ENCODE assay signal across 25 cellular contexts in genomic region chr7:74193054-74193453, GRCh38. TPM values are rescaled to one million over a fixed set of nuclear protein-coding genes. Genes with fewer than 3 reads are reported as not detected.
A peak's percentile ranks its signal among the peaks of the same experiment; 100 is the strongest.
DNase-seq lines count a peak whose midpoint lies in the region; FAIRE-seq and TF ChIP-seq lines count a peak whose summit lies in the region.
"Had no signal": no experiment of that assay in that cellular context is flagged by ENCODE, and none has a peak within 500 bp of the region (broad histone marks: within the 10 kb centered on the region; RNA-seq: fewer than 3 reads in every experiment).

No MANE protein-coding gene starts in this region.

- 79% methylated on average over 8 of the region's 8 CpGs for WGBS in prostate gland

- no peak for TF ChIP-seq CTCF in endothelial cell of umbilical vein (IDR thresholded peaks at IDR 0.05; ENCODE audit: extremely low read depth in 1 of 2, insufficient read depth in 1 of 2, low read depth in 1 of 2, low read length in 2 of 2)
- no peak for TF ChIP-seq CTCF in OCI-LY7 (conservative IDR thresholded peaks at IDR 0.05; ENCODE audit: low read length)
- no peak for TF ChIP-seq CTCF in prostate gland (IDR thresholded peaks at IDR 0.05)

- H3K9ac ChIP-seq in endothelial cell of umbilical vein (replicated peaks; ENCODE audit: extremely low read depth, insufficient read depth, low read length): no peak overlapping the region

- DNase-seq in DMS53 (lab: John Stamatoyannopoulos, UW) (peak; percentile 83), NCI-H1417 treated with DMSO at 0.1 percent for 48 hours (lab: John Stamatoyannopoulos, UW) (peak; percentile 64), NCI-H510A treated with DMSO at 0.1 percent for 48 hours (lab: John Stamatoyannopoulos, UW) (peak; percentile 71), endothelial cell of umbilical vein (ENCODE audit: low read depth, low spot score) (no peak), OCI-LY7 (ENCODE audit: low spot score) (no peak), prostate gland (ENCODE audit: low spot score) (no peak)
- no peak for DNase-seq in stimulated activated naive CD4-positive, alpha-beta T cell (lab: John Stamatoyannopoulos, UW)
- DNase-seq: activated CD4-positive, alpha-beta T cell treated with anti-CD3 and anti-CD28 coated beads, Interleukin-2, amount 50 U/mL, for 4 hours; activated naive CD4-positive, alpha-beta T cell treated with anti-CD3 and anti-CD28 coated beads for 36 hours; CD4-positive, alpha-beta memory T cell; DMS153; gastrocnemius medialis; kidney glomerular epithelial cell; MV-4-11; NCI-H2081 treated with DMSO at 0.1 percent for 48 hours; NCI-H82; pancreas; PC-9; stimulated activated CD4-positive, alpha-beta T cell treated with anti-CD3 and anti-CD28 coated beads, Interleukin-1b, Interleukin-23, amount 100 ng/mL, for 48 hours; stimulated activated naive B cell treated with anti-CD40 and anti-IgM and Interleukin-4, amounts not matched to agents 10 μg/mL and 1 μg/mL and 100 μg/mL, for 72 hours; T-helper 2 cell; WERI-Rb-1 had no signal

- intact Hi-C loops in endothelial cell of umbilical vein (cut with micrococcal nuclease): no loop called here
- intact Hi-C loops in OCI-LY7 (cut with micrococcal nuclease; ENCODE audit: unreplicated experiment): no loop called here
- intact Hi-C loops in prostate gland (cut with DNase I): no loop called here

- no peaks in the 10 kb centered on the region for H3K9me2 ChIP-seq in OCI-LY7 (ENCODE audit: insufficient read depth, low read length)

- H3K27ac ChIP-seq in endothelial cell of umbilical vein (ENCODE audit: insufficient read depth, low read depth, low read length) (no peak overlapping the region), OCI-LY7 (ENCODE audit: low read depth, low read length, poor library complexity, severe bottlenecking) (no peak overlapping the region), prostate gland (no peak overlapping the region)
- H3K27ac ChIP-seq: ascending aorta, esophagus muscularis mucosa, gastrocnemius medialis, pancreas, PC-9, tibial nerve, WERI-Rb-1 had no signal

- CTCF ChIA-PET in endothelial cell of umbilical vein (lab: Charles Lee): interaction anchor here (1.1 to 2.7 kb wide), 5 partner anchors 9 to 208 kb away, joined by 3 to 12 read pairs (median 8); no protein-coding TSS in a partner anchor
- CTCF ChIA-PET in OCI-LY7 (lab: Charles Lee; ENCODE audit: unreplicated experiment): interaction anchor here (1.3 kb wide), 1 partner anchor 10 kb away, joined by 3 read pairs; no protein-coding TSS in a partner anchor

- H3K9me1 ChIP-seq in endothelial cell of umbilical vein (replicated peaks; ENCODE audit: control insufficient read depth, extremely low read depth, insufficient read depth, low read length): no peaks in the 10 kb centered on the region

- H3K4me3 ChIP-seq in endothelial cell of umbilical vein (replicated peaks in 1 of 3; ENCODE audit: insufficient read depth in 1 of 3, low read depth in 1 of 3, low read length in 3 of 3) (no peak overlapping the region), OCI-LY7 (ENCODE audit: low read depth, low read length, poor library complexity, severe bottlenecking) (no peak overlapping the region), prostate gland (no peak overlapping the region)
- H3K4me3 ChIP-seq: ascending aorta, esophagus muscularis mucosa, gastrocnemius medialis, pancreas, PC-9, tibial nerve had no signal

- TF ChIP-seq POLR2A in endothelial cell of umbilical vein (IDR thresholded peaks at IDR 0.05; ENCODE audit: low read depth, low read length): no peak
- no peak for TF ChIP-seq POLR2A in prostate gland (IDR thresholded peaks at IDR 0.05)

- FAIRE-seq in endothelial cell of umbilical vein (lab: Jason Lieb, UNC): peak; percentile 21
- FAIRE-seq: pancreas had no signal

- H3K36me3 ChIP-seq in endothelial cell of umbilical vein (ENCODE audit: control insufficient read depth in 2 of 2, extremely low read depth in 1 of 2, insufficient read depth in 2 of 2, low read length in 2 of 2) (peaks cover 40 to 45% of the 10 kb centered on the region in 2 experiments), OCI-LY7 (ENCODE audit: insufficient read depth, low read length) (peaks cover 93% of the 10 kb centered on the region), prostate gland (peaks cover 8 to 20% of the 10 kb centered on the region in 2 donors)

- dilution Hi-C loops in endothelial cell of umbilical vein (cut with MboI; ENCODE audit: extremely low pct_ligation_motif_present, low sequenced_read_pairs): no loop called here

- H3K9me3 ChIP-seq in endothelial cell of umbilical vein (replicated peaks; ENCODE audit: control insufficient read depth, insufficient read depth, low read length) (no peaks in the 10 kb centered on the region), OCI-LY7 (ENCODE audit: low read length) (no peaks in the 10 kb centered on the region), prostate gland (no peaks in the 10 kb centered on the region)
- H3K9me3 ChIP-seq: ascending aorta, esophagus muscularis mucosa, gastrocnemius medialis, pancreas, tibial nerve had no signal

- POLR2A ChIA-PET in endothelial cell of umbilical vein (lab: Charles Lee) (no interaction called here), OCI-LY7 (lab: Charles Lee) (interaction anchor here (0.6 to 2.0 kb wide), 5 partner anchors 10 to 113 kb away, joined by 3 to 8 read pairs (median 5); partner anchors contain the start of gene EIF4H)

- H2AFZ ChIP-seq in endothelial cell of umbilical vein (ENCODE audit: low read depth, low read length) (no peak overlapping the region), OCI-LY7 (ENCODE audit: low read length) (no peak overlapping the region)
- H2AFZ ChIP-seq: PC-9 had no signal

- no peak overlapping the region for H3K4me2 ChIP-seq in endothelial cell of umbilical vein (ENCODE audit: insufficient read depth, low read length)
- no peak overlapping the region for H3K4me2 ChIP-seq in OCI-LY7 (ENCODE audit: low read length)
- H3K4me2 ChIP-seq: PC-9 had no signal

- BruUV-seq in endothelial cell of umbilical vein (replicated peaks; lab: Mats Ljungman, UMichigan) (no TSS peak), OCI-LY7 (replicated peaks; lab: Mats Ljungman, UMichigan) (no TSS peak)

- no peaks in the 10 kb centered on the region for H3K27me3 ChIP-seq in endothelial cell of umbilical vein (ENCODE audit: control insufficient read depth in 2 of 2, insufficient read depth in 2 of 2, low read length in 2 of 2)
- no peaks in the 10 kb centered on the region for H3K27me3 ChIP-seq in prostate gland (replicated peaks; ENCODE audit: insufficient read depth)
- H3K27me3 ChIP-seq: ascending aorta, esophagus muscularis mucosa, gastrocnemius medialis, pancreas, tibial nerve had no signal

- H3K79me2 ChIP-seq in endothelial cell of umbilical vein (ENCODE audit: control insufficient read depth, insufficient read depth, low read length) (peaks cover 40% of the 10 kb centered on the region), OCI-LY7 (ENCODE audit: insufficient read depth, low read depth, low read length) (peaks cover 26% of the 10 kb centered on the region)

- no peaks in the 10 kb centered on the region for H4K20me1 ChIP-seq in endothelial cell of umbilical vein (replicated peaks; ENCODE audit: control insufficient read depth, extremely low read depth, insufficient read depth, low read length)
- H4K20me1 ChIP-seq in OCI-LY7 (ENCODE audit: insufficient read depth, low read length): 0 out of 2 replicates have a peak, but pooled peaks cover under 1% of the 10 kb centered on the region

- H3K4me1 ChIP-seq in endothelial cell of umbilical vein (ENCODE audit: control insufficient read depth, extremely low read depth, insufficient read depth, low read length) (peaks cover 3% of the 10 kb centered on the region), OCI-LY7 (ENCODE audit: insufficient read depth, low read length, poor library complexity, severe bottlenecking) (no peaks in the 10 kb centered on the region), prostate gland (replicated peaks) (peaks cover 7% of the 10 kb centered on the region)

TF ChIP-seq in endothelial cell of umbilical vein, 7 proteins besides CTCF, POLR2A, EP300 and RAD21:
- TF ChIP-seq POLR2AphosphoS5 (IDR thresholded peaks at IDR 0.05; ENCODE audit: insufficient read depth, low read depth, low read length): no peak
- TF ChIP-seq JUN (IDR thresholded peaks at IDR 0.05; ENCODE audit: borderline replicate concordance, insufficient read depth, insufficient read length, low read depth): no peak
- TF ChIP-seq EZH2 (IDR thresholded peaks at IDR 0.05; ENCODE audit: borderline replicate concordance, low read depth, low read length, severe bottlenecking): no peak
- no peak for TF ChIP-seq MYC (IDR thresholded peaks at IDR 0.05; ENCODE audit: low read depth, low read length)

RNA-seq across cellular contexts. Expression of gene LAT2, which starts 16.8 kb away (rescaled TPM):
- 1.1 and 1.8 TPM in 2 replicates for total RNA-seq in endothelial cell of umbilical vein
- 0.57 and 1.0 TPM in 2 replicates for polyA plus RNA-seq in endothelial cell of umbilical vein
- polyA plus RNA-seq in endothelial cell of umbilical vein (2011; cell fraction: cytosol; rRNA removed): 0.28 and 0.52 TPM in 2 replicates
- polyA plus RNA-seq in endothelial cell of umbilical vein (2011; cell fraction: nucleus; rRNA removed): 3.3 and 3.8 TPM in 2 replicates
- 0.61 and 0.84 TPM in 2 replicates for polyA plus RNA-seq in endothelial cell of umbilical vein (2012)
- polyA minus RNA-seq in endothelial cell of umbilical vein: 0.36 and 1.3 TPM in 2 replicates
- not detected for polyA minus RNA-seq in endothelial cell of umbilical vein (2011; cell fraction: cytosol; rRNA and poly(A)+ RNA removed)
- polyA minus RNA-seq in endothelial cell of umbilical vein (2011; cell fraction: nucleus; rRNA and poly(A)+ RNA removed): 0.96 and 1.5 TPM in 2 replicates
- 41.1 and 48.3 TPM in 2 replicates for total RNA-seq in OCI-LY7 (2014; rRNA removed; shearing (Covaris generic))
- 79.1 and 93.8 TPM in 2 replicates for total RNA-seq in OCI-LY7 (2022)
- 1 to 10 TPM; 4.8 to 7.2 TPM for total RNA-seq in prostate gland

RNA-seq across cellular contexts. Expression of gene EIF4H, which starts 18.9 kb away (rescaled TPM):
- total RNA-seq in endothelial cell of umbilical vein (415 and 434 TPM in 2 replicates), OCI-LY7 (2022) (329 and 345 TPM in 2 replicates), prostate gland (100 to 1,000 TPM; 199 to 252 TPM)
- 334 and 406 TPM in 2 replicates for polyA plus RNA-seq in endothelial cell of umbilical vein
- 342 and 346 TPM in 2 replicates for polyA plus RNA-seq in endothelial cell of umbilical vein (2011; cell fraction: cytosol; rRNA removed)
- 236 and 266 TPM in 2 replicates for polyA plus RNA-seq in endothelial cell of umbilical vein (2011; cell fraction: nucleus; rRNA removed)
- 288 and 322 TPM in 2 replicates for polyA plus RNA-seq in endothelial cell of umbilical vein (2012)
- polyA minus RNA-seq in endothelial cell of umbilical vein: 356 and 377 TPM in 2 replicates
- 143 TPM for polyA minus RNA-seq in endothelial cell of umbilical vein (2011; cell fraction: cytosol; rRNA and poly(A)+ RNA removed)
- polyA minus RNA-seq in endothelial cell of umbilical vein (2011; cell fraction: nucleus; rRNA and poly(A)+ RNA removed): 129 and 131 TPM in 2 replicates
- 202 and 231 TPM in 2 replicates for total RNA-seq in OCI-LY7 (2014; rRNA removed; shearing (Covaris generic))

Comparison
In these comparisons a context has a peak if more than half of its experiments do, and no peak if none do; other contexts are left out.
1. DNase-seq: peak in DMS53 (single experiment), NCI-H1417 treated with DMSO at 0.1 percent for 48 hours (single experiment) and NCI-H510A treated with DMSO at 0.1 percent for 48 hours (single experiment); none in endothelial cell of umbilical vein (single experiment), OCI-LY7 (single experiment), prostate gland (single experiment) and stimulated activated naive CD4-positive, alpha-beta T cell (0 of 6).
2. RNA of gene LAT2, which starts 16.8 kb away (total RNA-seq): 41.1 to 93.8 TPM in OCI-LY7; 4.8 to 7.2 TPM in prostate gland and 1.1 to 1.8 TPM in endothelial cell of umbilical vein; every median in the first group is over 4 times any median in the second.